ENCODE assay signal across 34 cellular contexts in the genomic region with DNA sequence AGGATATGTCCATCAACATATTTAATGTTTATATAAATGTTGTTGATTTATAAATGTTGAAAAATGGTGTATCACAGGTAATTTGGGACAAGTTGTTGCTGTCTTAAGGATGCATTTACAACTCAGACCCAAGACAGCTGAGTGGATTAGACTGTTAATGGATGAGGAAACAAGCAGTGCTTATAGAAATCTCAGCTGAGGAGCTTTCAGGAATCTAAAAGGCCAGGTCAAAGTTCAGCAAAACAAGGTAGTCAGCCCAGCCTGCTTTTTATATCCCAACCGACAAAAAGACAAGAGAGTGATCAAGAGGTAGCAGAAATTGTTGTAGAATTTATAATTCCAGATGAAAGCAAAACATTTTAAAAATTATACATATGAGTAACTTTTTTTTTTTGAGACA. TPM values are rescaled to one million over a fixed set of nuclear protein-coding genes. Genes with fewer than 3 reads are reported as not detected.
A peak's percentile ranks its signal among the peaks of the same experiment; 100 is the strongest.
DNase-seq lines count a peak whose midpoint lies in the region; ATAC-seq, FAIRE-seq and TF ChIP-seq lines count a peak whose summit lies in the region.
"Had no signal": no experiment of that assay in that cellular context is flagged by ENCODE, and none has a peak within 500 bp of the region (broad histone marks: within the 10 kb centered on the region; RNA-seq: fewer than 3 reads in every experiment).

No MANE protein-coding gene starts in this region.

- no peaks in the 10 kb centered on the region for H4K20me1 ChIP-seq in HepG2 (ENCODE audit: insufficient read depth, low read length)
- H4K20me1 ChIP-seq: BLaER1; BLaER1 treated with 17β-estradiol and CSF1 and Interleukin-3, amounts not matched to agents 10 nM and 100 nM had no signal

- H3K27me3 ChIP-seq in HepG2 (ENCODE audit: control insufficient read depth in 1 of 2, insufficient read depth in 2 of 2, low read length in 2 of 2): no peaks in the 10 kb centered on the region
- no peaks in the 10 kb centered on the region for H3K27me3 ChIP-seq in right lobe of liver
- no peaks in the 10 kb centered on the region for H3K27me3 ChIP-seq in small intestine (ENCODE audit: control insufficient read depth in 2 of 2, insufficient read depth in 2 of 2, low read length in 2 of 2)
- no peaks in the 10 kb centered on the region for H3K27me3 ChIP-seq in sigmoid colon
- H3K27me3 ChIP-seq: BE2C; BLaER1; BLaER1 treated with 17β-estradiol and CSF1 and Interleukin-3, amounts not matched to agents 10 nM and 100 nM had no signal

- no TSS peak for BruUV-seq in HepG2 (replicated peaks; lab: Mats Ljungman, UMichigan)

- no peak for TF ChIP-seq POLR2A in HepG2 (IDR thresholded peaks at IDR 0.05; ENCODE audit: insufficient read depth in 1 of 2, low read depth in 2 of 2, low read length in 2 of 2)
- TF ChIP-seq POLR2A in right lobe of liver (IDR thresholded peaks at IDR 0.05): no peak
- no peak for TF ChIP-seq POLR2A in sigmoid colon (IDR thresholded peaks at IDR 0.05)

- H3K4me2 ChIP-seq in HepG2 (ENCODE audit: low read depth, low read length): 0 out of 2 replicates have a peak overlapping the region, but pooled peaks have one; percentile 6
- H3K4me2 ChIP-seq: A549; BLaER1; BLaER1 treated with 17β-estradiol and CSF1 and Interleukin-3, amounts not matched to agents 10 nM and 100 nM had no signal

- no peak for TF ChIP-seq CTCF in HepG2 (CRISPR knock-in tag; IDR thresholded peaks at IDR 0.05)
- no peak for TF ChIP-seq CTCF in right lobe of liver (IDR thresholded peaks at IDR 0.05)
- TF ChIP-seq CTCF in mucosa of descending colon (IDR thresholded peaks at IDR 0.05): no peak
- no peak for TF ChIP-seq CTCF in sigmoid colon (IDR thresholded peaks at IDR 0.05)

- POLR2A ChIA-PET in HepG2 (lab: Yijun Ruan, JAX): interaction anchor here (1.0 kb wide), 1 partner anchor 16 kb away, joined by 6 read pairs; no protein-coding TSS in a partner anchor

- TF ChIP-seq EP300 in HepG2 (IDR thresholded peaks at IDR 0.05; ENCODE audit: low read depth in 2 of 2, low read length in 2 of 2) (no peak), HepG2 (CRISPR knock-in tag; IDR thresholded peaks at IDR 0.05; ENCODE audit: borderline replicate concordance) (no peak), sigmoid colon (IDR thresholded peaks at IDR 0.05) (no peak)

- 4% methylated on average over 1 of the region's 1 CpG for WGBS in HepG2 (ENCODE audit: low lambda C conversion rate)
- WGBS in right lobe of liver (ENCODE audit: insufficient coverage, low coverage, low lambda C conversion rate, missing lambda C conversion rate): 67% methylated on average over 1 of the region's 1 CpG
- 18 to 49% (median 19%) methylated on average over 1 of the region's 1 CpG for WGBS in small intestine, 3 donors
- WGBS in sigmoid colon, 2 donors: 12 to 53% methylated on average over 1 of the region's 1 CpG

- H3K4me1 ChIP-seq in HepG2 (ENCODE audit: insufficient read depth, low read length): peaks cover 42% of the 10 kb centered on the region
- no peaks in the 10 kb centered on the region for H3K4me1 ChIP-seq in right lobe of liver
- no peaks in the 10 kb centered on the region for H3K4me1 ChIP-seq in mucosa of descending colon (ENCODE audit: low read depth)
- no peaks in the 10 kb centered on the region for H3K4me1 ChIP-seq in small intestine (ENCODE audit: control insufficient read depth in 2 of 2, insufficient read depth in 1 of 2, low read depth in 1 of 2, low read length in 1 of 2)
- H3K4me1 ChIP-seq in sigmoid colon: no peaks in the 10 kb centered on the region
- H3K4me1 ChIP-seq: BE2C, BLaER1 had no signal

- H3K36me3 ChIP-seq in HepG2 (replicated peaks in 1 of 2; ENCODE audit: control insufficient read depth in 1 of 2, insufficient read depth in 2 of 2, low read length in 2 of 2): no peaks in the 10 kb centered on the region
- H3K36me3 ChIP-seq in right lobe of liver: no peaks in the 10 kb centered on the region
- no peaks in the 10 kb centered on the region for H3K36me3 ChIP-seq in mucosa of descending colon (ENCODE audit: low read depth)
- H3K36me3 ChIP-seq in small intestine (ENCODE audit: control insufficient read depth in 2 of 2, insufficient read depth in 2 of 2, low read length in 2 of 2): no peaks in the 10 kb centered on the region
- H3K36me3 ChIP-seq in sigmoid colon: no peaks in the 10 kb centered on the region
- H3K36me3 ChIP-seq: BE2C; BLaER1; BLaER1 treated with 17β-estradiol and CSF1 and Interleukin-3, amounts not matched to agents 10 nM and 100 nM had no signal

- no peak overlapping the region for H3K9ac ChIP-seq in HepG2 (ENCODE audit: insufficient read depth, low read depth, low read length)
- H3K9ac ChIP-seq: BLaER1; BLaER1 treated with 17β-estradiol and CSF1 and Interleukin-3, amounts not matched to agents 10 nM and 100 nM had no signal

- no peak overlapping the region for H2AFZ ChIP-seq in HepG2 (ENCODE audit: low read length)

- intact Hi-C loops in HepG2 (cut with micrococcal nuclease; ENCODE audit: unreplicated experiment): no loop called here
- intact Hi-C loops in right lobe of liver (cut with DNase I): no loop called here
- intact Hi-C loops in left colon (cut with DNase I, micrococcal nuclease): no loop called here
- intact Hi-C loops in mucosa of descending colon (cut with DNase I, micrococcal nuclease): no loop called here
- intact Hi-C loops in sigmoid colon (cut with DNase I): no loop called here

- no peak overlapping the region for H3K4me3 ChIP-seq in HepG2 (replicated peaks in 1 of 3; ENCODE audit: insufficient read depth in 1 of 3, low read depth in 2 of 3, low read length in 3 of 3)
- H3K4me3 ChIP-seq in right lobe of liver: no peak overlapping the region
- H3K4me3 ChIP-seq in mucosa of descending colon: no peak overlapping the region
- H3K4me3 ChIP-seq in small intestine (ENCODE audit: low read depth in 1 of 2, low read length in 2 of 2): no peak overlapping the region
- no peak overlapping the region for H3K4me3 ChIP-seq in sigmoid colon
- H3K4me3 ChIP-seq: A549; BLaER1; BLaER1 treated with 17β-estradiol and CSF1 and Interleukin-3, amounts not matched to agents 10 nM and 100 nM had no signal

- DNase-seq in HepG2 (ENCODE audit: low spot score) (no peak), right lobe of liver (no peak), left colon (no peak), mucosa of descending colon (no peak), small intestine (peak; percentile 74), sigmoid colon (no peak), MV-4-11 (lab: John Stamatoyannopoulos, UW) (no peak)
- DNase-seq: 8988T; ACHN; AML-193; BE2C; C1 segment of cervical spinal cord; Caco-2; Calu3; CD4-positive, alpha-beta memory T cell; CD4-positive, alpha-beta T cell; CD4-positive, CD25-positive, alpha-beta regulatory T cell; CD8-positive, alpha-beta memory T cell; CD8-positive, alpha-beta T cell; COR-L47; DMS 273 treated with DMSO at 0.1 percent for 48 hours; DMS153; DMS53; DMS79; DMS79 treated with DMSO at 0.1 percent for 48 hours; DND-41; EL had no signal

- H3K79me2 ChIP-seq in HepG2 (ENCODE audit: insufficient read depth, low read length): no peaks in the 10 kb centered on the region

- TF ChIP-seq RAD21 in HepG2 (CRISPR knock-in tag; IDR thresholded peaks at IDR 0.05): no peak

- FAIRE-seq in HepG2 (lab: Jason Lieb, UNC) (peak; percentile 4), small intestine (lab: Jason Lieb, UNC) (no peak)
- FAIRE-seq: A549, D721Med had no signal

- in situ Hi-C loops in HepG2 (cut with HindIII; ENCODE audit: extremely low pct_ligation_motif_present, low pct_unique_long_range_greater_than_20kb): no loop called here

- ATAC-seq in HepG2 (no peak), right lobe of liver (no peak), left colon (peak; percentile 86), mucosa of descending colon (peak; percentile 81), HG03378 (IDR thresholded peaks at IDR 0.05; ENCODE audit: unreplicated experiment) (no peak)
- ATAC-seq: A549; CD8-positive, alpha-beta T cell had no signal

- CTCF ChIA-PET in HepG2 (lab: Yijun Ruan, JAX; ENCODE audit: low intra/inter-chr PET ratio, low total read pairs): no interaction called here

- H3K27ac ChIP-seq in HepG2 (ENCODE audit: extremely low read length, insufficient read depth, low read length) (no peak overlapping the region), right lobe of liver (no peak overlapping the region), small intestine (ENCODE audit: low read depth in 1 of 2, low read length in 1 of 2) (no peak overlapping the region), sigmoid colon (no peak overlapping the region)
- H3K27ac ChIP-seq: 22Rv1; A549; BLaER1; BLaER1 treated with 17β-estradiol and CSF1 and Interleukin-3, amounts not matched to agents 10 nM and 100 nM; C4-2B had no signal

- H3K9me3 ChIP-seq in HepG2 (ENCODE audit: low read length): no peaks in the 10 kb centered on the region
- no peaks in the 10 kb centered on the region for H3K9me3 ChIP-seq in right lobe of liver
- no peaks in the 10 kb centered on the region for H3K9me3 ChIP-seq in mucosa of descending colon
- H3K9me3 ChIP-seq in small intestine (ENCODE audit: control insufficient read depth, low read depth): no peaks in the 10 kb centered on the region
- H3K9me3 ChIP-seq in sigmoid colon: no peaks in the 10 kb centered on the region
- H3K9me3 ChIP-seq: A549; BE2C; BLaER1; BLaER1 treated with 17β-estradiol and CSF1 and Interleukin-3, amounts not matched to agents 10 nM and 100 nM; Caco-2 had no signal

RNA-seq across cellular contexts. Expression of gene USP1, which starts 16.6 kb away (rescaled TPM):
- total RNA-seq in HepG2 (2016; rRNA removed; fragmentation: Illumina TruSeq; extraction: Trizol) (64.6 and 91.7 TPM in 2 replicates), right lobe of liver (1 to 10 TPM; 4.9 to 8.4 (median 6.6) TPM), left colon (10 to 100 TPM; 21.2 to 23.3 TPM), mucosa of descending colon (10 to 100 TPM; 21.9 to 27.8 (median 26.5) TPM), sigmoid colon (10 to 100 TPM; 20.5 to 35.7 (median 27.6) TPM)
- 14.4 and 16.9 TPM in 2 replicates for total RNA-seq in HepG2 (2016; cell fraction: cytosol; rRNA removed; fragmentation: Illumina TruSeq; extraction: Trizol; ENCODE audit: low read depth)
- total RNA-seq in HepG2 (2016; cell fraction: insoluble cytoplasmic fraction; rRNA removed; fragmentation: Illumina TruSeq; extraction: Trizol): 66.6 and 87.1 TPM in 2 replicates
- 39.3 and 41.3 TPM in 2 replicates for total RNA-seq in HepG2 (2016; cell fraction: membrane; rRNA removed; fragmentation: Illumina TruSeq; extraction: Trizol)
- 45.6 and 46.4 TPM in 2 replicates for total RNA-seq in HepG2 (2016; cell fraction: nucleus; rRNA removed; fragmentation: Illumina TruSeq; extraction: Trizol)
- polyA plus RNA-seq in HepG2 (2011; rRNA removed) (5.8 and 9.0 TPM in 2 replicates), small intestine (10 to 100 TPM; 12.3 to 22.5 (median 14.9) TPM), sigmoid colon (10 to 100 TPM; 14.4 to 18.5 (median 15.0) TPM)
- polyA plus RNA-seq in HepG2 (2011; cell fraction: cytosol; rRNA removed): 3.6 and 5.1 TPM in 2 replicates
- 4.0 and 4.1 TPM in 2 replicates for polyA plus RNA-seq in HepG2 (2011; cell fraction: nucleus; rRNA removed)
- 21.2 and 27.7 TPM in 2 replicates for polyA plus RNA-seq in HepG2 (2012)
- 4.1 and 4.8 TPM in 2 replicates for polyA plus RNA-seq in HepG2 (2016; cell fraction: cytosol; fragmentation: Illumina TruSeq; extraction: Trizol; ENCODE audit: low read depth)
- 73.4 and 75.3 TPM in 2 replicates for polyA plus RNA-seq in HepG2 (2016; cell fraction: insoluble cytoplasmic fraction; fragmentation: Illumina TruSeq; extraction: Trizol; ENCODE audit: low read depth)
- polyA plus RNA-seq in HepG2 (2016; cell fraction: membrane; fragmentation: Illumina TruSeq; extraction: Trizol; ENCODE audit: low read depth): 17.2 and 18.4 TPM in 2 replicates
- polyA plus RNA-seq in HepG2 (2016; cell fraction: nucleus; fragmentation: Illumina TruSeq; extraction: Trizol; ENCODE audit: insufficient read depth, low read depth): 51.3 and 52.0 TPM in 2 replicates
- polyA minus RNA-seq in HepG2 (2011; rRNA and poly(A)+ RNA removed; ENCODE audit: low replicate concordance): 2.3 and 6.8 TPM in 2 replicates
- polyA minus RNA-seq in HepG2 (2011; cell fraction: cytosol; rRNA and poly(A)+ RNA removed): 11.4 and 14.2 TPM in 2 replicates
- 13.3 and 14.3 TPM in 2 replicates for polyA minus RNA-seq in HepG2 (2011; cell fraction: nucleus; rRNA and poly(A)+ RNA removed)

Comparison
In these comparisons a context has a peak if more than half of its experiments do, and no peak if none do; other contexts are left out.
1. ATAC-seq: peak in left colon (single experiment) and mucosa of descending colon (single experiment); none in HepG2 (single experiment), right lobe of liver (0 of 4) and HG03378 (single experiment).